In the genomic region with DNA sequence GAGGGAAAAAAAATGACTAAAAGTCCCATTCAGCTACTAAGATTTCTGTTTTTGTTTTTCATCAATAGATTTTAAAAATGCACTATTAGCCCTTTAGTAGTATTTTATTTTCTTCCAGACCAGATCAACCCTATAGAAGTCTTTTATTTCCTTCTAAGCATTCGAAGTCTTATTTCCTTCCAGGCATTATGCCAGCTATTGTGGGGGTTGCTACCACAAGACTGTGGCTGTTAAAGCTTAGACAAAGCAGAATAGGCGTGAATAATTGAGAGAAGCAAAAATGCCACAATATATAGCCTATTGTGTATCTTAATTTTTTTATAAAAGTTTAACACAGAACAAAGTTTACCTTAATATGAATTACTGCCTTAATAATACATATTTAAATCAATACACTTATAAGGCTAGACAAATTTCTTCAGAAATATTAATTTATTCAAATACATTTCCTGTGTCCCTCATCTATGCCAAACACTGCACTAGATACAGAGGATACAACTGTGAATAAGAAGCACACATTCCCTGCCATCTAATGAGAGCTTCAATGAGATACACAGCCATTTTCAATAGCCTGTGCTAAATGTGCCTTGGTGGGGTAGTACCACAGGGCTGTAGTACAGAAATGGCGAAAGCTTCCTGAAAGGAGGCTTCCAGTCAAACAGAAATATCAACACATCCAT, we compare ENCODE assay signal across 2 cellular contexts.
TF ChIP-seq lines count a peak whose summit lies in the region.

No MANE protein-coding gene starts in this region.

TF ChIP-seq in IMR-90, 13 proteins besides CTCF, POLR2A, EP300 and RAD21:
- TF ChIP-seq RCOR1 (IDR thresholded peaks at IDR 0.05; ENCODE audit: insufficient replicate concordance, low read length) = no peak
- TF ChIP-seq CEBPB (IDR thresholded peaks at IDR 0.05; ENCODE audit: low read depth, low read length) = no peak
- no peak for TF ChIP-seq NFE2L2 (IDR thresholded peaks at IDR 0.05; ENCODE audit: low read depth, low read length)
- TF ChIP-seq, protein P1, sequence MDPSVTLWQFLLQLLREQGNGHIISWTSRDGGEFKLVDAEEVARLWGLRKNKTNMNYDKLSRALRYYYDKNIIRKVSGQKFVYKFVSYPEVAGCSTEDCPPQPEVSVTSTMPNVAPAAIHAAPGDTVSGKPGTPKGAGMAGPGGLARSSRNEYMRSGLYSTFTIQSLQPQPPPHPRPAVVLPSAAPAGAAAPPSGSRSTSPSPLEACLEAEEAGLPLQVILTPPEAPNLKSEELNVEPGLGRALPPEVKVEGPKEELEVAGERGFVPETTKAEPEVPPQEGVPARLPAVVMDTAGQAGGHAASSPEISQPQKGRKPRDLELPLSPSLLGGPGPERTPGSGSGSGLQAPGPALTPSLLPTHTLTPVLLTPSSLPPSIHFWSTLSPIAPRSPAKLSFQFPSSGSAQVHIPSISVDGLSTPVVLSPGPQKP (IDR thresholded peaks at IDR 0.05; ENCODE audit: borderline replicate concordance, low read depth, low read length) = no peak
- TF ChIP-seq CHD1 (IDR thresholded peaks at IDR 0.05; ENCODE audit: low read depth, low read length) = no peak
- no peak for TF ChIP-seq MAZ (IDR thresholded peaks at IDR 0.05; ENCODE audit: borderline replicate concordance, low read depth, low read length)
- TF ChIP-seq RFX5 (IDR thresholded peaks at IDR 0.05; ENCODE audit: low read depth, low read length) = no peak
- TF ChIP-seq SMC3 (IDR thresholded peaks at IDR 0.05; ENCODE audit: low read depth, low read length) = no peak
- TF ChIP-seq MAFK (IDR thresholded peaks at IDR 0.05; ENCODE audit: low read depth, low read length) = no peak
- TF ChIP-seq FOS (IDR thresholded peaks at IDR 0.05; ENCODE audit: low read depth, low read length) = no peak
- TF ChIP-seq, protein P2, sequence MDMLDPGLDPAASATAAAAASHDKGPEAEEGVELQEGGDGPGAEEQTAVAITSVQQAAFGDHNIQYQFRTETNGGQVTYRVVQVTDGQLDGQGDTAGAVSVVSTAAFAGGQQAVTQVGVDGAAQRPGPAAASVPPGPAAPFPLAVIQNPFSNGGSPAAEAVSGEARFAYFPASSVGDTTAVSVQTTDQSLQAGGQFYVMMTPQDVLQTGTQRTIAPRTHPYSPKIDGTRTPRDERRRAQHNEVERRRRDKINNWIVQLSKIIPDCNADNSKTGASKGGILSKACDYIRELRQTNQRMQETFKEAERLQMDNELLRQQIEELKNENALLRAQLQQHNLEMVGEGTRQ (IDR thresholded peaks at IDR 0.05; ENCODE audit: low read depth, low read length) = no peak
- no peak for TF ChIP-seq MXI1 (IDR thresholded peaks at IDR 0.05; ENCODE audit: borderline replicate concordance, low read depth, low read length)
- no peak for TF ChIP-seq BHLHE40 (IDR thresholded peaks at IDR 0.05; ENCODE audit: low read depth, low read length)

TF ChIP-seq in endothelial cell of umbilical vein, 7 proteins besides CTCF, POLR2A, EP300 and RAD21:
- TF ChIP-seq FOS (IDR thresholded peaks at IDR 0.05; ENCODE audit: borderline replicate concordance, insufficient read depth, low read length) (no peak), POLR2AphosphoS5 (IDR thresholded peaks at IDR 0.05; ENCODE audit: insufficient read depth, low read depth, low read length) (no peak), GATA2 (IDR thresholded peaks at IDR 0.05; ENCODE audit: insufficient read depth, insufficient read length, low read depth, low read length) (no peak), JUN (IDR thresholded peaks at IDR 0.05; ENCODE audit: borderline replicate concordance, insufficient read depth, insufficient read length, low read depth) (no peak), EZH2 (IDR thresholded peaks at IDR 0.05; ENCODE audit: borderline replicate concordance, low read depth, low read length, severe bottlenecking) (no peak), MYC (IDR thresholded peaks at IDR 0.05; ENCODE audit: low read depth, low read length) (no peak)
- TF ChIP-seq, protein P3, sequence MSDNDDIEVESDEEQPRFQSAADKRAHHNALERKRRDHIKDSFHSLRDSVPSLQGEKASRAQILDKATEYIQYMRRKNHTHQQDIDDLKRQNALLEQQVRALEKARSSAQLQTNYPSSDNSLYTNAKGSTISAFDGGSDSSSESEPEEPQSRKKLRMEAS (IDR thresholded peaks at IDR 0.05; ENCODE audit: insufficient read depth, insufficient read length) = no peak
TF ChIP-seq in endothelial cell of umbilical vein: peak in this region for 0.
